In the genomic region with DNA sequence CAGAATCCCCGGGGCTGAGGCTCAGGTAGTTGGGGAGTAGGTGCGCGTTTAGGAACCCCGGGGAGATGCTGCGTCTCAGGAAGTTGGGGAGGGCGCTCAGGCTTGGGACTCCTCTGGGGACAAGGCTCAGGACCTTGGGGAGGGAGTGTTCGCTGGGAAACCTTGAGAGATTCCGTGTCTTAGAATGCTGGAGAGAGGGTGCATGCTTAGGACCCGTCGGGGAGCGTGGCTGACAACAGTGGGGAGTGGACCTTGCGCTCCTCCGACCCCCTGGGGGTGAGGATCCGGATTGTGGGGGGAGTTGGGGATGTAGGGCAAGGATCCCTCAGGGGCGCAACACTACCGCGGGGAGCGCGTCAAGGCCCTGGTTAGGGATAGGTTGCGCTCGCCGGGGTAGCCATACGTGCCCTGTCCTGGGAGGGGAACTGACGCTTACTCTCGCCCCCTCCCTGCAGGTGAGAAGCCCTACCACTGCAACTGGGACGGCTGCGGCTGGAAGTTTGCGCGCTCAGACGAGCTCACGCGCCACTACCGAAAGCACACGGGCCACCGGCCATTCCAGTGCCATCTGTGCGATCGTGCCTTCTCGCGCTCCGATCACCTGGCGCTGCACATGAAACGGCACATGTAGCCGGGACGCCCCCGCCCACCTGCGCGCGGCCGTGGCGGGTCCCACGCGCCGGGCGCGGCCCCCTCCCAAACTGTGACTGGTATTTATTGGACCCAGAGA, we compare ENCODE assay signal across 8 cellular contexts. TPM values are rescaled to one million over a fixed set of nuclear protein-coding genes. Genes with fewer than 3 reads are reported as not detected.
DNase-seq lines count a peak whose midpoint lies in the region; ATAC-seq and TF ChIP-seq lines count a peak whose summit lies in the region.

No MANE protein-coding gene starts in this region.

- H3K36me3 ChIP-seq in psoas muscle (ENCODE audit: insufficient read depth in 1 of 2, low read depth in 1 of 2), result peaks cover 0 to 16% of the 10 kb centered on the region in 2 donors

- no peaks in the 10 kb centered on the region for H3K9me3 ChIP-seq in psoas muscle

- 64 to 81% (median 66%) methylated on average over 50 to 55 of the region's 55 CpGs for WGBS in psoas muscle, 3 donors

- peak; percentile 51 for DNase-seq in activated CD4-positive, alpha-beta T cell treated with anti-CD3 and anti-CD28 coated beads, Interleukin-2, amount 50 U/mL, for 1 hour
- DNase-seq in fibroblast of mammary gland (ENCODE audit: low read depth), result no peak
- DNase-seq in psoas muscle, result peak; percentile 40 to 66
- DNase-seq in DMS153 (lab: John Stamatoyannopoulos, UW), result no peak
- DNase-seq in NCI-H2196 treated with DMSO at 0.1 percent for 48 hours (lab: John Stamatoyannopoulos, UW; ENCODE audit: unreplicated experiment), result no peak

- peak overlapping the region; percentile 91 for H3K27ac ChIP-seq in psoas muscle

- intact Hi-C loops in psoas muscle (cut with DNase I), result loop anchor here (5.0 kb wide), 3 partner anchors 44 to 79 kb away; no protein-coding TSS in a partner anchor

- ATAC-seq in GM18505 (IDR thresholded peaks at IDR 0.05; ENCODE audit: unreplicated experiment) (no peak), psoas muscle (no peak), HG03469 (IDR thresholded peaks at IDR 0.05; ENCODE audit: unreplicated experiment) (no peak), GM21528 (IDR thresholded peaks at IDR 0.05; ENCODE audit: low FRiP score, unreplicated experiment) (no peak)

- peak overlapping the region; percentile 35 for H3K4me3 ChIP-seq in fibroblast of mammary gland (ENCODE audit: control insufficient read depth, low read depth, low read length)
- peak overlapping the region; percentile 80 for H3K4me3 ChIP-seq in psoas muscle

- peaks cover 12% of the 10 kb centered on the region for H3K4me1 ChIP-seq in psoas muscle

- TF ChIP-seq POLR2A in GM18505 (IDR thresholded peaks at IDR 0.05; ENCODE audit: borderline replicate concordance, extremely low read depth, insufficient read depth, insufficient read length), result peak; percentile 54

- no peaks in the 10 kb centered on the region for H3K27me3 ChIP-seq in psoas muscle (ENCODE audit: insufficient read depth in 3 of 3, low read length in 2 of 3)

- TF ChIP-seq CTCF in fibroblast of mammary gland (conservative IDR thresholded peaks at IDR 0.05; ENCODE audit: control insufficient read depth, insufficient read depth, low read depth, low read length) (no peak), psoas muscle (IDR thresholded peaks at IDR 0.05) (no peak)

RNA-seq across cellular contexts. Expression of a gene that starts 1.9 kb away (rescaled TPM):
- total RNA-seq in psoas muscle, result 10 to 100 TPM; 12.7 to 35.4 (median 24.0) TPM
- 10 to 100 TPM in 1 of 3 donors, 1 to 10 TPM in 2; 3.3 to 24.2 (median 5.3) TPM for polyA plus RNA-seq in psoas muscle

Comparison
In these comparisons a context has a peak if more than half of its experiments do, and no peak if none do; other contexts are left out.
1. DNase-seq: peak in activated CD4-positive, alpha-beta T cell treated with anti-CD3 and anti-CD28 coated beads, Interleukin-2, amount 50 U/mL, for 1 hour (single experiment) and psoas muscle (2 of 2); none in fibroblast of mammary gland (single experiment), DMS153 (single experiment) and NCI-H2196 treated with DMSO at 0.1 percent for 48 hours (single experiment).